ENCODE assay signal across 17 cellular contexts in genomic region chr11:133038850-133039249, GRCh38.
DNase-seq lines count a peak whose midpoint lies in the region; ATAC-seq and TF ChIP-seq lines count a peak whose summit lies in the region.
"Had no signal": no experiment of that assay in that cellular context is flagged by ENCODE, and none has a peak within 500 bp of the region (broad histone marks: within the 10 kb centered on the region; RNA-seq: fewer than 3 reads in every experiment).

No MANE protein-coding gene starts in this region.

- H2AFZ ChIP-seq in MM.1S (ENCODE audit: low read length), result no peak overlapping the region

- H3K27me3 ChIP-seq in MM.1S (replicated peaks; ENCODE audit: insufficient read depth, low read length), result no peaks in the 10 kb centered on the region
- H3K27me3 ChIP-seq: BLaER1, Peyer's patch had no signal

- H3F3A ChIP-seq in MM.1S (ENCODE audit: insufficient read depth, low read length), result no peaks in the 10 kb centered on the region

- peak; percentile 11 for DNase-seq in EL
- DNase-seq in MM.1S, result peak; percentile 28
- DNase-seq in epithelial cell of esophagus (ENCODE audit: low read depth), result peak; percentile 10
- peak; percentile 21 for DNase-seq in superior temporal gyrus (ENCODE audit: extremely low spot score)
- no peak for DNase-seq in stimulated activated CD4-positive, alpha-beta T cell treated with anti-CD3 and anti-CD28 coated beads, Interleukin-2, amount 100 ng/mL, for 24 hours
- DNase-seq: ACHN; CD8-positive, alpha-beta memory T cell; HCEC 1CT; NCI-H1092 treated with DMSO at 0.1 percent for 48 hours; NCI-H187; NCI-H82; Peyer's patch; SIG-M5 had no signal

- no peaks in the 10 kb centered on the region for H3K9me3 ChIP-seq in MM.1S (replicated peaks; ENCODE audit: insufficient read depth, low read length)
- H3K9me3 ChIP-seq: BLaER1, Peyer's patch had no signal

- no peak overlapping the region for H3K27ac ChIP-seq in MM.1S (ENCODE audit: low read length)
- H3K27ac ChIP-seq: BLaER1, Peyer's patch had no signal

- H3K36me3 ChIP-seq in MM.1S (replicated peaks; ENCODE audit: insufficient read depth, low read length), result no peaks in the 10 kb centered on the region
- H3K36me3 ChIP-seq: BLaER1, Peyer's patch had no signal

- TF ChIP-seq CTCF in MM.1S (IDR thresholded peaks at IDR 0.05; ENCODE audit: low read length) (no peak), epithelial cell of esophagus (IDR thresholded peaks at IDR 0.05; ENCODE audit: insufficient read depth, low read depth, low read length, missing control alignments) (no peak)

- H3K9ac ChIP-seq in MM.1S (ENCODE audit: low read length), result no peak overlapping the region
- H3K9ac ChIP-seq: BLaER1 had no signal

- no peaks in the 10 kb centered on the region for H4K20me1 ChIP-seq in MM.1S (ENCODE audit: insufficient read depth, low read length)
- H4K20me1 ChIP-seq: BLaER1 had no signal

- H3K79me2 ChIP-seq in MM.1S (ENCODE audit: low read length), result no peaks in the 10 kb centered on the region

- H3K9me2 ChIP-seq in MM.1S (replicated peaks; ENCODE audit: insufficient read depth, low read length), result no peaks in the 10 kb centered on the region

- H3K4me3 ChIP-seq in MM.1S (ENCODE audit: low read length), result no peak overlapping the region
- H3K4me3 ChIP-seq in epithelial cell of esophagus (ENCODE audit: low read length), result no peak overlapping the region
- H3K4me3 ChIP-seq: BLaER1, K562, Peyer's patch had no signal

- no peaks in the 10 kb centered on the region for H3K4me1 ChIP-seq in MM.1S (ENCODE audit: low read length)
- H3K4me1 ChIP-seq: Peyer's patch had no signal

- H3K4me2 ChIP-seq in MM.1S (ENCODE audit: low read depth, low read length), result no peak overlapping the region
- H3K4me2 ChIP-seq: BLaER1 had no signal

- ATAC-seq in GM18870 (IDR thresholded peaks at IDR 0.05; ENCODE audit: unreplicated experiment), result no peak
- ATAC-seq in HG02759 (IDR thresholded peaks at IDR 0.05; ENCODE audit: unreplicated experiment), result no peak
- ATAC-seq: K562 had no signal

Comparison
In these comparisons a context has a peak if more than half of its experiments do, and no peak if none do; other contexts are left out.
1. DNase-seq: peak in EL (single experiment), MM.1S (single experiment), epithelial cell of esophagus (single experiment) and superior temporal gyrus (single experiment); none in stimulated activated CD4-positive, alpha-beta T cell treated with anti-CD3 and anti-CD28 coated beads, Interleukin-2, amount 100 ng/mL, for 24 hours (0 of 2).